11 cellular contexts compared by ENCODE assay signal in genomic region chr16:30995927-30996323, GRCh38. TPM values are rescaled to one million over a fixed set of nuclear protein-coding genes. Genes with fewer than 3 reads are reported as not detected.
DNase-seq lines count a peak whose midpoint lies in the region; ATAC-seq, FAIRE-seq and TF ChIP-seq lines count a peak whose summit lies in the region.
"Had no signal": no experiment of that assay in that cellular context is flagged by ENCODE, and none has a peak within 500 bp of the region (broad histone marks: within the 10 kb centered on the region; RNA-seq: fewer than 3 reads in every experiment).

No MANE protein-coding gene starts in this region.

- no peak for ATAC-seq in CD4-positive, CD25-positive, alpha-beta regulatory T cell (ENCODE audit: low read depth in 2 of 2)
- ATAC-seq in pancreas: no peak

- 87% methylated on average over 6 of the region's 11 CpGs for WGBS in mammary epithelial cell (ENCODE audit: low coverage, missing lambda C conversion rate)
- 80 to 81% methylated on average over 11 of the region's 11 CpGs for WGBS in pancreas, 2 donors

- intact Hi-C loops in mammary epithelial cell (cut with micrococcal nuclease): loop anchor here (2.0 kb wide), 1 partner anchor 447 kb away; the partner anchor contains the start of gene ZNF843
- intact Hi-C loops in pancreas (cut with DNase I): no loop called here

- in situ Hi-C loops in mammary epithelial cell (cut with MboI; ENCODE audit: low sequenced_read_pairs in 2 of 2): loop anchor here (10.0 to 25.0 kb wide), 5 partner anchors 79 to 866 kb away; partner anchors contain the start of genes ZNF646 (in 2 of the 2), ZNF668 (in 2 of the 2), COX6A2 (in 1 of the 2) and PRSS8 (in 1 of the 2)

- H4K20me1 ChIP-seq in mammary epithelial cell (ENCODE audit: insufficient read depth, low read length): no peaks in the 10 kb centered on the region

- no peaks in the 10 kb centered on the region for H3K36me3 Mint-ChIP-seq in CD4-positive, CD25-positive, alpha-beta regulatory T cell

- no peak for TF ChIP-seq CTCF in mammary epithelial cell (conservative IDR thresholded peaks at IDR 0.05 in 1 of 2, IDR thresholded peaks at IDR 0.05 in 1 of 2; ENCODE audit: extremely low read depth in 1 of 2, insufficient read depth in 1 of 2, low read depth in 1 of 2, low read length in 2 of 2)
- no peak for TF ChIP-seq CTCF in pancreas (IDR thresholded peaks at IDR 0.05)

- peaks cover 14% of the 10 kb centered on the region for H3K27me3 Mint-ChIP-seq in CD4-positive, CD25-positive, alpha-beta regulatory T cell

- no peak for TF ChIP-seq POLR2A in erythroblast (IDR thresholded peaks at IDR 0.05; ENCODE audit: low read length)

- H3K36me3 ChIP-seq in CD4-positive, CD25-positive, alpha-beta regulatory T cell (ENCODE audit: control insufficient read depth, insufficient read depth, low read length): no peaks in the 10 kb centered on the region
- 0 out of 2 replicates have a peak, but pooled peaks cover 7% of the 10 kb centered on the region for H3K36me3 ChIP-seq in HUES6 (ENCODE audit: control insufficient read depth, insufficient read depth, low read length)
- no peaks in the 10 kb centered on the region for H3K36me3 ChIP-seq in mammary epithelial cell (ENCODE audit: insufficient read depth, low read length)
- H3K36me3 ChIP-seq in mucosa of rectum (ENCODE audit: control insufficient read depth in 2 of 2, insufficient read depth in 2 of 2, low read length in 2 of 2): no peaks in the 10 kb centered on the region
- no peaks in the 10 kb centered on the region for H3K36me3 ChIP-seq in pancreas

- no peaks in the 10 kb centered on the region for H3K9me3 ChIP-seq in CD4-positive, CD25-positive, alpha-beta regulatory T cell (ENCODE audit: control insufficient read depth in 2 of 2, low read length in 2 of 2)
- H3K9me3 ChIP-seq in HUES6 (ENCODE audit: control insufficient read depth, insufficient read depth, low read depth, low read length) (no peaks in the 10 kb centered on the region), mammary epithelial cell (replicated peaks; ENCODE audit: insufficient read depth, low read length) (no peaks in the 10 kb centered on the region), mucosa of rectum (ENCODE audit: control insufficient read depth in 2 of 2, low read length in 2 of 2) (no peaks in the 10 kb centered on the region), pancreas (no peaks in the 10 kb centered on the region)

- no TSS peak for BruUV-seq in mammary epithelial cell (replicated peaks; lab: Mats Ljungman, UMichigan)

- H3K4me2 ChIP-seq in mammary epithelial cell (ENCODE audit: insufficient read depth, low read depth, low read length): peak overlapping the region; percentile 84

- peak overlapping the region in 3 of 4 donors; percentile 30 to 71 (median 62) for H3K4me3 Mint-ChIP-seq in CD4-positive, CD25-positive, alpha-beta regulatory T cell

- H3K9ac ChIP-seq in HUES6 (ENCODE audit: low read length) (no peak overlapping the region), mammary epithelial cell (ENCODE audit: insufficient read depth, low read length) (peak overlapping the region; percentile 67), mucosa of rectum (ENCODE audit: low read depth in 1 of 2, low read length in 2 of 2) (peak overlapping the region in 1 of 2 donors; percentile 65)

- no peak overlapping the region for H3K27ac Mint-ChIP-seq in CD4-positive, CD25-positive, alpha-beta regulatory T cell

- H3K79me2 ChIP-seq in mammary epithelial cell (ENCODE audit: insufficient read depth, low read length): no peaks in the 10 kb centered on the region

- peaks cover 0 to 1% (median 0%) of the 10 kb centered on the region in 7 donors for H3K9me3 Mint-ChIP-seq in CD4-positive, CD25-positive, alpha-beta regulatory T cell

- no peak overlapping the region for H3K27ac ChIP-seq in CD4-positive, CD25-positive, alpha-beta regulatory T cell (ENCODE audit: insufficient read depth, low read length, poor library complexity, severe bottlenecking)
- no peak overlapping the region for H3K27ac ChIP-seq in HUES6 (ENCODE audit: low read depth, low read length)
- H3K27ac ChIP-seq in mammary epithelial cell (ENCODE audit: insufficient read depth, low read depth, low read length): peak overlapping the region; percentile 31
- H3K27ac ChIP-seq in mucosa of rectum (ENCODE audit: low read depth in 2 of 2, low read length in 2 of 2): peak overlapping the region; percentile 62 to 77
- H3K27ac ChIP-seq in pancreas: peak overlapping the region in 2 of 4 donors; percentile 60 to 63

- no peak overlapping the region for H3K4me3 ChIP-seq in CD4-positive, CD25-positive, alpha-beta regulatory T cell (ENCODE audit: low read depth, low read length)
- H3K4me3 ChIP-seq in HUES6 (ENCODE audit: low read depth, low read length) (peak overlapping the region; percentile 65), mammary epithelial cell (replicated peaks in 1 of 3; ENCODE audit: insufficient read depth in 1 of 3, low read depth in 2 of 3, low read length in 3 of 3) (peak overlapping the region in 1 of 3 experiments; percentile 51), mucosa of rectum (ENCODE audit: low read length in 2 of 2) (peak overlapping the region; percentile 65 to 75), pancreas (no peak overlapping the region)

- CTCF ChIA-PET in mammary epithelial cell (lab: Charles Lee; ENCODE audit: low non-redundant PET): no interaction called here

- peaks cover 0 to 9% (median 1%) of the 10 kb centered on the region in 4 donors for H3K4me1 Mint-ChIP-seq in CD4-positive, CD25-positive, alpha-beta regulatory T cell

- H3K27me3 ChIP-seq in CD4-positive, CD25-positive, alpha-beta regulatory T cell (ENCODE audit: control insufficient read depth, insufficient read depth, low read length): no peaks in the 10 kb centered on the region
- peaks cover 13% of the 10 kb centered on the region for H3K27me3 ChIP-seq in HUES6 (ENCODE audit: control insufficient read depth, insufficient read depth, low read length)
- H3K27me3 ChIP-seq in mammary epithelial cell (ENCODE audit: insufficient read depth, low read length): no peaks in the 10 kb centered on the region
- H3K27me3 ChIP-seq in mucosa of rectum (ENCODE audit: control insufficient read depth in 2 of 2, insufficient read depth in 2 of 2, low read length in 2 of 2): peaks cover 0 to 4% of the 10 kb centered on the region in 2 donors
- H3K27me3 ChIP-seq in pancreas: no peaks in the 10 kb centered on the region

- H3K4me1 ChIP-seq in CD4-positive, CD25-positive, alpha-beta regulatory T cell (ENCODE audit: control insufficient read depth, insufficient read depth, low read length, poor library complexity, severe bottlenecking): peaks cover 12% of the 10 kb centered on the region
- peaks cover 13% of the 10 kb centered on the region for H3K4me1 ChIP-seq in HUES6 (ENCODE audit: control insufficient read depth, insufficient read depth, low read length)
- peaks cover 28% of the 10 kb centered on the region for H3K4me1 ChIP-seq in mammary epithelial cell (ENCODE audit: insufficient read depth, low read length)
- H3K4me1 ChIP-seq in mucosa of rectum (ENCODE audit: control insufficient read depth in 2 of 2, insufficient read depth in 2 of 2, low read length in 2 of 2): peaks cover 4 to 12% of the 10 kb centered on the region in 2 donors
- H3K4me1 ChIP-seq in pancreas: peaks cover 3 to 4% (median 3%) of the 10 kb centered on the region in 3 donors

- dilution Hi-C loops in mammary epithelial cell (cut with HindIII; ENCODE audit: low sequenced_read_pairs): no loop called here

- FAIRE-seq in pancreas (lab: Jason Lieb, UNC): no peak
- FAIRE-seq: colon had no signal

- peak overlapping the region; percentile 89 for H2AFZ ChIP-seq in mammary epithelial cell (ENCODE audit: low read depth, low read length)

- no peak for DNase-seq in CD4-positive, CD25-positive, alpha-beta regulatory T cell
- DNase-seq in mammary epithelial cell (no peak), putamen (ENCODE audit: low spot score) (no peak), pancreas (no peak), NCI-H1930 (lab: John Stamatoyannopoulos, UW) (no peak), erythroblast (lab: John Stamatoyannopoulos, UW) (no peak)
- DNase-seq: NCI-H1694, Right ventricle myocardium superior had no signal

RNA-seq across cellular contexts. Expression of gene HSD3B7, which starts 10.9 kb away (rescaled TPM):
- total RNA-seq in CD4-positive, CD25-positive, alpha-beta regulatory T cell: not detected
- under 1 TPM in 2 of 4 donors, not detected in 2; 0.07 to 0.31 TPM for polyA plus RNA-seq in CD4-positive, CD25-positive, alpha-beta regulatory T cell
- total RNA-seq in mammary epithelial cell: 1 to 10 TPM; 3.8 to 3.9 TPM
- 3.3 TPM for polyA plus RNA-seq in mammary epithelial cell
- polyA minus RNA-seq in mammary epithelial cell: 1.1 TPM
- 10 to 100 TPM; 14.2 to 32.1 (median 17.3) TPM for total RNA-seq in pancreas
- 10 to 100 TPM; 16.6 to 28.4 TPM for polyA plus RNA-seq in pancreas

RNA-seq across cellular contexts. Expression of gene STX1B, which starts 14.5 kb away (rescaled TPM):
- total RNA-seq in CD4-positive, CD25-positive, alpha-beta regulatory T cell: 0.74 TPM
- polyA plus RNA-seq in CD4-positive, CD25-positive, alpha-beta regulatory T cell: not detected
- 1 to 10 TPM in 1 of 2 donors, under 1 TPM in 1; 0.33 to 1.1 TPM for total RNA-seq in mammary epithelial cell
- 0.80 TPM for polyA plus RNA-seq in mammary epithelial cell
- polyA minus RNA-seq in mammary epithelial cell: 0.16 TPM
- total RNA-seq in pancreas: 1 to 10 TPM in 1 of 6 donors, under 1 TPM in 5; 0.16 to 1.4 (median 0.56) TPM
- polyA plus RNA-seq in pancreas: 1 to 10 TPM in 1 of 2 donors, under 1 TPM in 1; 0.82 to 2.4 TPM

RNA-seq across cellular contexts. Expression of gene STX4, which starts 37.4 kb away (rescaled TPM):
- 80.7 TPM for total RNA-seq in CD4-positive, CD25-positive, alpha-beta regulatory T cell
- polyA plus RNA-seq in CD4-positive, CD25-positive, alpha-beta regulatory T cell: 10 to 100 TPM; 19.1 to 28.0 (median 25.0) TPM
- total RNA-seq in mammary epithelial cell (10 to 100 TPM; 13.3 to 64.3 TPM), pancreas (10 to 100 TPM; 22.2 to 48.9 (median 26.9) TPM)
- polyA plus RNA-seq in mammary epithelial cell (46.1 TPM), pancreas (10 to 100 TPM; 91.8 to 94.4 TPM)
- polyA minus RNA-seq in mammary epithelial cell: 73.1 TPM

RNA-seq across cellular contexts. Expression of gene SETD1A, which starts 38.4 kb away (rescaled TPM):
- 35.2 TPM for total RNA-seq in CD4-positive, CD25-positive, alpha-beta regulatory T cell
- 1 to 10 TPM in 1 of 4 donors, under 1 TPM in 3; 0.33 to 1.4 (median 0.63) TPM for polyA plus RNA-seq in CD4-positive, CD25-positive, alpha-beta regulatory T cell
- 10 to 100 TPM in 1 of 2 donors, 1 to 10 TPM in 1; 8.5 to 14.8 TPM for total RNA-seq in mammary epithelial cell
- 2.6 TPM for polyA plus RNA-seq in mammary epithelial cell
- polyA minus RNA-seq in mammary epithelial cell: 10.4 TPM
- total RNA-seq in pancreas: 10 to 100 TPM in 1 of 6 donors, 1 to 10 TPM in 5; 6.5 to 10.6 (median 8.3) TPM
- 10 to 100 TPM; 12.8 to 17.9 TPM for polyA plus RNA-seq in pancreas

RNA-seq across cellular contexts. Expression of gene ORAI3, which starts 47.1 kb away (rescaled TPM):
- 7.7 TPM for total RNA-seq in CD4-positive, CD25-positive, alpha-beta regulatory T cell
- polyA plus RNA-seq in CD4-positive, CD25-positive, alpha-beta regulatory T cell: 10 to 100 TPM; 30.7 to 34.7 (median 31.7) TPM
- total RNA-seq in mammary epithelial cell: 10 to 100 TPM; 31.7 to 37.2 TPM
- polyA plus RNA-seq in mammary epithelial cell: 31.2 TPM
- 29.5 TPM for polyA minus RNA-seq in mammary epithelial cell
- 10 to 100 TPM in 4 of 6 donors, 1 to 10 TPM in 2; 8.6 to 12.5 (median 11.4) TPM for total RNA-seq in pancreas
- polyA plus RNA-seq in pancreas: 10 to 100 TPM in 1 of 2 donors, 1 to 10 TPM in 1; 9.5 to 10.3 TPM

Comparison
In these comparisons a context has a peak if more than half of its experiments do, and no peak if none do; other contexts are left out.
1. H3K27ac ChIP-seq: peak in mammary epithelial cell (single experiment) and mucosa of rectum (2 of 2); none in CD4-positive, CD25-positive, alpha-beta regulatory T cell (single experiment) and HUES6 (single experiment).
2. H3K4me3 ChIP-seq: peak in HUES6 (single experiment) and mucosa of rectum (2 of 2); none in CD4-positive, CD25-positive, alpha-beta regulatory T cell (single experiment) and pancreas (0 of 4).